In genomic region chr5:143314664-143315063, GRCh38 we compare ENCODE assay signal across 10 cellular contexts.
A peak's percentile ranks its signal among the peaks of the same experiment; 100 is the strongest.
DNase-seq lines count a peak whose midpoint lies in the region; ATAC-seq and TF ChIP-seq lines count a peak whose summit lies in the region.
"Had no signal": no experiment of that assay in that cellular context is flagged by ENCODE, and none has a peak within 500 bp of the region (broad histone marks: within the 10 kb centered on the region; RNA-seq: fewer than 3 reads in every experiment).

No MANE protein-coding gene starts in this region.

- TF ChIP-seq CTCF in CD14-positive monocyte (IDR thresholded peaks at IDR 0.05) (no peak), astrocyte of the spinal cord (IDR thresholded peaks at IDR 0.05; ENCODE audit: low read depth, low read length) (no peak)

- peak; percentile 38 for ATAC-seq in HG03432 (IDR thresholded peaks at IDR 0.05; ENCODE audit: unreplicated experiment)

- in situ Hi-C loops in astrocyte of the spinal cord (cut with HindIII; ENCODE audit: low sequenced_read_pairs) = no loop called here

- no peaks in the 10 kb centered on the region for H3K27me3 Mint-ChIP-seq in CD14-positive monocyte (ENCODE audit: low read depth in 3 of 3)

- peaks cover 47% of the 10 kb centered on the region for H3K4me1 Mint-ChIP-seq in CD14-positive monocyte

- peaks cover 35 to 39% of the 10 kb centered on the region in 2 donors for H3K36me3 Mint-ChIP-seq in CD14-positive monocyte

- intact Hi-C loops in CD14-positive monocyte (cut with micrococcal nuclease) = loop anchor here in 1 of 2 donors (5.0 kb wide), 2 partner anchors 33 to 88 kb away; partner anchors contain the start of gene NR3C1

- no peak overlapping the region for H3K4me3 ChIP-seq in astrocyte of the spinal cord (ENCODE audit: low read depth, low read length)

- no peak overlapping the region for H3K4me3 Mint-ChIP-seq in CD14-positive monocyte
- H3K4me3 Mint-ChIP-seq: H9 had no signal

- H3K27ac Mint-ChIP-seq in CD14-positive monocyte = peak overlapping the region in 5 of 7 donors; percentile 9 to 80 (median 27)
- H3K27ac Mint-ChIP-seq: H9 had no signal

- DNase-seq in CD14-positive monocyte (ENCODE audit: low spot score) = no peak
- peak; percentile 84 for DNase-seq in astrocyte of the spinal cord (ENCODE audit: low read depth, low spot score)
- DNase-seq in myocyte (ENCODE audit: low read depth) = peak; percentile 59
- DNase-seq in stimulated activated CD8-positive, alpha-beta memory T cell treated with anti-CD3 and anti-CD28 coated beads, Interleukin-4, amount 100 ng/mL, for 48 hours = no peak
- DNase-seq in DMS 273 treated with DMSO at 0.1 percent for 48 hours (lab: John Stamatoyannopoulos, UW) = no peak
- no peak for DNase-seq in stimulated activated CD4-positive, alpha-beta T cell treated with anti-CD3 and anti-CD28 coated beads, Interleukin-12 subunit alpha, Interleukin-12 subunit beta, amount 100 ng/mL, for 4 hours
- no peak for DNase-seq in HuH-7 (ENCODE audit: low spot score)
- DNase-seq: effector memory CD4-positive, alpha-beta T cell; H9 had no signal

- H3K9me3 Mint-ChIP-seq in CD14-positive monocyte = no peaks in the 10 kb centered on the region
- H3K9me3 Mint-ChIP-seq: H9 had no signal

Comparison
In these comparisons a context has a peak if more than half of its experiments do, and no peak if none do; other contexts are left out.
1. DNase-seq: peak in astrocyte of the spinal cord (single experiment) and myocyte (single experiment); none in CD14-positive monocyte (single experiment), stimulated activated CD8-positive, alpha-beta memory T cell treated with anti-CD3 and anti-CD28 coated beads, Interleukin-4, amount 100 ng/mL, for 48 hours (single experiment), DMS 273 treated with DMSO at 0.1 percent for 48 hours (single experiment), stimulated activated CD4-positive, alpha-beta T cell treated with anti-CD3 and anti-CD28 coated beads, Interleukin-12 subunit alpha, Interleukin-12 subunit beta, amount 100 ng/mL, for 4 hours (single experiment) and HuH-7 (single experiment).